1 cellular context compared by ENCODE assay signal in genomic region chr2:54838585-54839035, GRCh38.
TF ChIP-seq lines count a peak whose summit lies in the region.

No MANE protein-coding gene starts in this region.

TF ChIP-seq in WTC11, 78 proteins besides CTCF, POLR2A, EP300 and RAD21 (continued from another document):
- no peak for TF ChIP-seq AFF4 (CRISPR knock-in tag; IDR thresholded peaks at IDR 0.05; ENCODE audit: borderline replicate concordance)
- no peak for TF ChIP-seq NR3C1 (CRISPR knock-in tag; conservative IDR thresholded peaks at IDR 0.05; ENCODE audit: low read depth)
- no peak for TF ChIP-seq E2F5 (CRISPR knock-in tag; IDR thresholded peaks at IDR 0.05)
- TF ChIP-seq ARID4B (CRISPR knock-in tag; IDR thresholded peaks at IDR 0.05; ENCODE audit: borderline replicate concordance): no peak
- TF ChIP-seq ATF2 (CRISPR knock-in tag; IDR thresholded peaks at IDR 0.05; ENCODE audit: borderline replicate concordance, low read depth): no peak
- TF ChIP-seq USF1 (CRISPR knock-in tag; IDR thresholded peaks at IDR 0.05): no peak
- no peak for TF ChIP-seq ZNF138 (CRISPR knock-in tag; conservative IDR thresholded peaks at IDR 0.05)
- TF ChIP-seq MLX (CRISPR knock-in tag; IDR thresholded peaks at IDR 0.05): no peak
- no peak for TF ChIP-seq E2F1 (CRISPR knock-in tag; IDR thresholded peaks at IDR 0.05)
- no peak for TF ChIP-seq NFATC4 (CRISPR knock-in tag; IDR thresholded peaks at IDR 0.05)
- TF ChIP-seq GRHL2 (CRISPR knock-in tag; IDR thresholded peaks at IDR 0.05; ENCODE audit: insufficient replicate concordance, severe bottlenecking): no peak
